19 cellular contexts compared by ENCODE assay signal in genomic region chr2:227456772-227457171, GRCh38. TPM values are rescaled to one million over a fixed set of nuclear protein-coding genes. Genes with fewer than 3 reads are reported as not detected.
DNase-seq lines count a peak whose midpoint lies in the region; ATAC-seq and TF ChIP-seq lines count a peak whose summit lies in the region.
"Had no signal": no experiment of that assay in that cellular context is flagged by ENCODE, and none has a peak within 500 bp of the region (broad histone marks: within the 10 kb centered on the region; RNA-seq: fewer than 3 reads in every experiment).

No MANE protein-coding gene starts in this region.

- H3K9me3 ChIP-seq in left lung, result no peaks in the 10 kb centered on the region
- no peaks in the 10 kb centered on the region for H3K9me3 ChIP-seq in upper lobe of right lung
- no peaks in the 10 kb centered on the region for H3K9me3 ChIP-seq in ovary
- H3K9me3 ChIP-seq in esophagus squamous epithelium, result no peaks in the 10 kb centered on the region
- H3K9me3 ChIP-seq: spleen, tibial nerve had no signal

- TF ChIP-seq CTCF in left lung (IDR thresholded peaks at IDR 0.05) (no peak), upper lobe of right lung (IDR thresholded peaks at IDR 0.05) (no peak), ovary (IDR thresholded peaks at IDR 0.05) (no peak), esophagus squamous epithelium (IDR thresholded peaks at IDR 0.05) (no peak)

- H3K36me3 ChIP-seq in left lung (no peaks in the 10 kb centered on the region), upper lobe of right lung (no peaks in the 10 kb centered on the region), ovary (no peaks in the 10 kb centered on the region), esophagus squamous epithelium (no peaks in the 10 kb centered on the region)
- H3K36me3 ChIP-seq: cardiac muscle cell, spleen, tibial nerve had no signal

- intact Hi-C loops in left lung (cut with DNase I) (no loop called here), upper lobe of right lung (cut with DNase I) (no loop called here), ovary (cut with DNase I) (no loop called here), esophagus squamous epithelium (cut with DNase I) (no loop called here)

- TF ChIP-seq POLR2A in ovary (IDR thresholded peaks at IDR 0.05) (no peak), esophagus squamous epithelium (IDR thresholded peaks at IDR 0.05) (no peak)

- 64 to 67% (median 66%) methylated on average over 4 of the region's 4 CpGs for WGBS in ovary, 3 donors
- 56 to 57% methylated on average over 4 of the region's 4 CpGs for WGBS in esophagus squamous epithelium, 2 donors

- H3K4me1 ChIP-seq in left lung, result peaks cover 0 to 37% of the 10 kb centered on the region in 2 donors
- peaks cover 5% of the 10 kb centered on the region for H3K4me1 ChIP-seq in upper lobe of right lung
- H3K4me1 ChIP-seq in ovary (ENCODE audit: insufficient read depth), result peaks cover 2% of the 10 kb centered on the region
- peaks cover 0 to 2% (median 0%) of the 10 kb centered on the region in 3 donors for H3K4me1 ChIP-seq in esophagus squamous epithelium
- H3K4me1 ChIP-seq: tibial nerve had no signal

- no peak overlapping the region for H3K4me3 ChIP-seq in left lung
- H3K4me3 ChIP-seq in upper lobe of right lung, result no peak overlapping the region
- no peak overlapping the region for H3K4me3 ChIP-seq in ovary
- no peak overlapping the region for H3K4me3 ChIP-seq in esophagus squamous epithelium
- H3K4me3 ChIP-seq: cardiac muscle cell, spleen, tibial nerve had no signal

- H3K27ac ChIP-seq in left lung (no peak overlapping the region), upper lobe of right lung (no peak overlapping the region), ovary (no peak overlapping the region), esophagus squamous epithelium (no peak overlapping the region)
- H3K27ac ChIP-seq: cardiac muscle cell, HL-60, tibial nerve had no signal

- ATAC-seq in left lung (peak; percentile 25), upper lobe of right lung (peak; percentile 50)
- ATAC-seq: CD8-positive, alpha-beta T cell; left lobe of liver; Panc1; stimulated activated naive B cell treated with anti-CD40 and anti-IgM and Interleukin-4, amounts not matched to agents 10 μg/mL and 1 μg/mL and 100 μg/mL, for 72 hours had no signal

- no peak for TF ChIP-seq EP300 in ovary (IDR thresholded peaks at IDR 0.05)

- DNase-seq in stimulated activated CD4-positive, alpha-beta T cell treated with anti-CD3 and anti-CD28 coated beads, Interleukin-1b, Interleukin-23, amount 100 ng/mL, for 48 hours, result peak; percentile 45
- DNase-seq in stimulated activated CD4-positive, alpha-beta T cell treated with anti-CD3 and anti-CD28 coated beads, Interleukin-2, amount 100 ng/mL, for 48 hours, result no peak
- DNase-seq in astrocyte of the hippocampus (ENCODE audit: low read depth, low spot score), result peak; percentile 55
- no peak for DNase-seq in left lung
- DNase-seq in upper lobe of right lung, result no peak
- DNase-seq in ovary, result no peak
- DNase-seq in esophagus squamous epithelium (lab: John Stamatoyannopoulos, UW), result no peak
- no peak for DNase-seq in cerebellar nuclear complex (lab: John Stamatoyannopoulos, UW)
- DNase-seq: activated CD4-positive, CD25-positive, alpha-beta regulatory T cell treated with anti-CD3 and anti-CD28 coated beads, Interleukin-2, amount 50 U/mL, for 72 hours; CD8-positive, alpha-beta T cell; NCI-H187 treated with DMSO at 0.1 percent for 48 hours; NCI-H345; spleen; stimulated activated naive B cell treated with anti-CD40 and anti-IgM and Interleukin-4, amounts not matched to agents 10 μg/mL and 1 μg/mL and 100 μg/mL, for 72 hours had no signal

- H3K27me3 ChIP-seq in left lung (no peaks in the 10 kb centered on the region), upper lobe of right lung (no peaks in the 10 kb centered on the region), ovary (no peaks in the 10 kb centered on the region), esophagus squamous epithelium (no peaks in the 10 kb centered on the region)
- H3K27me3 ChIP-seq: cardiac muscle cell, spleen, tibial nerve had no signal

RNA-seq across cellular contexts. Expression of gene AGFG1, which starts 15.2 kb away (rescaled TPM):
- 100 to 1,000 TPM in 1 of 2 donors, 10 to 100 TPM in 1; 69.8 to 118 TPM for total RNA-seq in left lung
- 92.9 TPM for total RNA-seq in upper lobe of right lung
- total RNA-seq in ovary, result 10 to 100 TPM; 21.3 to 78.9 (median 52.2) TPM
- polyA plus RNA-seq in ovary, result 10 to 100 TPM; 22.4 to 49.7 TPM
- 10 to 100 TPM; 31.3 to 78.4 (median 66.6) TPM for total RNA-seq in esophagus squamous epithelium

Comparison
In these comparisons a context has a peak if more than half of its experiments do, and no peak if none do; other contexts are left out.
1. DNase-seq: peak in stimulated activated CD4-positive, alpha-beta T cell treated with anti-CD3 and anti-CD28 coated beads, Interleukin-1b, Interleukin-23, amount 100 ng/mL, for 48 hours (single experiment) and astrocyte of the hippocampus (single experiment); none in stimulated activated CD4-positive, alpha-beta T cell treated with anti-CD3 and anti-CD28 coated beads, Interleukin-2, amount 100 ng/mL, for 48 hours (0 of 2), left lung (0 of 2), upper lobe of right lung (single experiment), ovary (0 of 5), esophagus squamous epithelium (single experiment) and cerebellar nuclear complex (0 of 2).